ENCODE assay signal across 8 cellular contexts in the genomic region with DNA sequence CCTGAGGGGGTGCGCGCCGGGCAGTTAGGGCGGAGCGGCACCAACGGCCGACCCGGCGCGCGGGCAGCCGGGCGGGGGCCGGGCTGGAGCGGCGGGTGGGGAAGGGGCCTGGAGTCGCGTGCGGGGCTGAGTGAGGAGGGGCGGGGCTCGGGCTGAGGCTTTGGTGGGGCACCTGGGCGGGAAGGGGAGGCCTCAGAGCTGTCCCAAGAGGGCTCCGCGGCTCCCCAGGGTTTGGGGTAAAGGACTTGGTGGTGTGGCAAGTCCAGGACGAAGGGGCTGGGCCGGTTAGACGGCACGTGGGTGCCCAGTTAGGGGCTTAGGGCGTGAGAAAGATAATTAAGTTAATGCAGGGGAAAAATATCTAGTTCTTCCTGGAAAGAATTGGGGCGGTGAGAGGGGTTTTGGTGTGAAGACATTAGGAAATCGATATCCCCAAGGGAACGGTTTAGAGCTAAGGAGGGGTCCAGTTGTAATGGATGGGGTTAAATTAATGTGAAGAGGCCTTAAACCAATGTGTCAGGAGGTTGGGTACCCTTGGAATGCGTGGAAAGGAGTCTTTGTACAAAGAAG. TPM values are rescaled to one million over a fixed set of nuclear protein-coding genes. Genes with fewer than 3 reads are reported as not detected.
DNase-seq lines count a peak whose midpoint lies in the region; ATAC-seq and TF ChIP-seq lines count a peak whose summit lies in the region.

No MANE protein-coding gene starts in this region.

- peak overlapping the region; percentile 87 for H3K27ac ChIP-seq in 22Rv1

- peaks cover 9 to 32% (median 30%) of the 10 kb centered on the region in 3 donors for H3K4me1 Mint-ChIP-seq in IgD-negative memory B cell

- peak overlapping the region; percentile 85 to 99 (median 91) for H3K27ac Mint-ChIP-seq in IgD-negative memory B cell

- peak overlapping the region; percentile 90 for H3K9ac ChIP-seq in adipocyte (ENCODE audit: low read length)

- DNase-seq in adipocyte (ENCODE audit: low read depth) (peak; percentile 39), kidney epithelial cell (ENCODE audit: low read depth) (no peak), AG08396 (ENCODE audit: low spot score) (no peak), NCI-H1105 treated with DMSO at 0.1 percent for 48 hours (lab: John Stamatoyannopoulos, UW) (no peak)
- DNase-seq in stimulated activated CD4-positive, alpha-beta T cell treated with anti-CD3 and anti-CD28 coated beads, TNF-alpha, amount 100 ng/mL, for 4 hours (ENCODE audit: low read depth in 3 of 3), result peak in 2 of 3 experiments; percentile 29 to 38

- peaks cover 28% of the 10 kb centered on the region for H3K36me3 ChIP-seq in adipocyte (ENCODE audit: control insufficient read depth, insufficient read depth, low read length, severe bottlenecking)
- H3K36me3 ChIP-seq in kidney epithelial cell (ENCODE audit: control insufficient read depth, insufficient read depth, low read length), result peaks cover 4% of the 10 kb centered on the region

- peak overlapping the region; percentile 81 to 97 (median 92) for H3K4me3 Mint-ChIP-seq in IgD-negative memory B cell

- peaks cover 2% of the 10 kb centered on the region for H3K27me3 Mint-ChIP-seq in IgD-negative memory B cell

- peaks cover 2% of the 10 kb centered on the region for H3K36me3 Mint-ChIP-seq in IgD-negative memory B cell

- no peak for TF ChIP-seq CTCF in 22Rv1 (IDR thresholded peaks at IDR 0.05)
- TF ChIP-seq CTCF in kidney epithelial cell (IDR thresholded peaks at IDR 0.05; ENCODE audit: insufficient read depth, low read length, poor library complexity, severe bottlenecking), result no peak

- no peaks in the 10 kb centered on the region for H3K27me3 ChIP-seq in adipocyte (replicated peaks; ENCODE audit: control insufficient read depth, insufficient read depth, low read length)
- no peaks in the 10 kb centered on the region for H3K27me3 ChIP-seq in kidney epithelial cell (ENCODE audit: control insufficient read depth, insufficient read depth, low read length)

- H3K9me3 ChIP-seq in adipocyte (ENCODE audit: control insufficient read depth, low read length), result no peaks in the 10 kb centered on the region

- H3K4me1 ChIP-seq in adipocyte (ENCODE audit: control insufficient read depth, insufficient read depth, low read length), result peaks cover 18% of the 10 kb centered on the region

- no peak for ATAC-seq in GM19351 (IDR thresholded peaks at IDR 0.05; ENCODE audit: unreplicated experiment)

- peak overlapping the region; percentile 89 for H3K4me3 ChIP-seq in adipocyte (ENCODE audit: low read length)
- H3K4me3 ChIP-seq in kidney epithelial cell (ENCODE audit: low read depth, low read length), result peak overlapping the region; percentile 64

- no peaks in the 10 kb centered on the region for H3K9me3 Mint-ChIP-seq in IgD-negative memory B cell

RNA-seq across cellular contexts. Expression of a gene that starts 0.5 kb away (rescaled TPM):
- polyA plus RNA-seq in IgD-negative memory B cell, result 24.8 TPM
- total RNA-seq in kidney epithelial cell, result 17.3 and 27.0 TPM in 2 replicates

RNA-seq across cellular contexts. Expression of a gene that starts 6.5 kb away (rescaled TPM):
- not detected for polyA plus RNA-seq in IgD-negative memory B cell
- 14.2 and 20.2 TPM in 2 replicates for total RNA-seq in kidney epithelial cell

RNA-seq across cellular contexts. Expression of a gene that starts 55.8 kb away (rescaled TPM):
- polyA plus RNA-seq in IgD-negative memory B cell, result 89.1 TPM
- 1.4 and 2.3 TPM in 2 replicates for total RNA-seq in kidney epithelial cell

Comparison
In these comparisons a context has a peak if more than half of its experiments do, and no peak if none do; other contexts are left out.
1. DNase-seq: peak in adipocyte (single experiment) and stimulated activated CD4-positive, alpha-beta T cell treated with anti-CD3 and anti-CD28 coated beads, TNF-alpha, amount 100 ng/mL, for 4 hours (2 of 3); none in kidney epithelial cell (single experiment), AG08396 (single experiment) and NCI-H1105 treated with DMSO at 0.1 percent for 48 hours (single experiment).